In genomic region chr11:64723117-64723906, GRCh38 we compare ENCODE assay signal across 1 cellular context.
TF ChIP-seq lines count a peak whose summit lies in the region.

Gene NRXN2, minus strand, starts transcription at chr11:64723197. Its CDS starts 9,498 bp downstream, at chr11:64713699.

TF ChIP-seq in H1, 55 proteins besides CTCF, POLR2A, EP300 and RAD21 (continued from another document):
- peak; percentile 80 for TF ChIP-seq CHD2 (IDR thresholded peaks at IDR 0.05; ENCODE audit: low read length)
- TF ChIP-seq BCL11A (IDR thresholded peaks at IDR 0.05; ENCODE audit: low read depth in 2 of 2, low read length in 2 of 2) = no peak
- no peak for TF ChIP-seq JUN (IDR thresholded peaks at IDR 0.05; ENCODE audit: low read depth, low read length)
- TF ChIP-seq MAX (IDR thresholded peaks at IDR 0.05) = peak; percentile 11; the same call in 1 of the 2 replicates
- TF ChIP-seq SIN3A (conservative IDR thresholded peaks at IDR 0.05 in 1 of 2, IDR thresholded peaks at IDR 0.05 in 1 of 2; ENCODE audit: low read depth in 1 of 2, low read length in 2 of 2) = peak in 1 of 2 experiments; percentile 73; a peak in 2 of 4 replicates
- peak; percentile 55 for TF ChIP-seq SP2 (IDR thresholded peaks at IDR 0.05; ENCODE audit: low read length)
- peak; percentile 71 for TF ChIP-seq CREB1 (IDR thresholded peaks at IDR 0.05)
- peak; percentile 62; the same call in 1 of the 2 replicates for TF ChIP-seq BACH1 (IDR thresholded peaks at IDR 0.05; ENCODE audit: low read length)
- peak; percentile 43 for TF ChIP-seq TAF7 (optimal IDR thresholded peaks at IDR 0.05; ENCODE audit: borderline replicate concordance, low read depth, low read length)
- TF ChIP-seq GABPA (IDR thresholded peaks at IDR 0.05; ENCODE audit: borderline replicate concordance, insufficient read depth, low read length) = peak; percentile 65; the same call in 1 of the 2 replicates
- TF ChIP-seq SP1 (IDR thresholded peaks at IDR 0.05; ENCODE audit: low read depth, low read length) = peak; percentile 88
- TF ChIP-seq TBP (IDR thresholded peaks at IDR 0.05; ENCODE audit: low read depth, low read length) = peak; percentile 55; the same call in 1 of the 2 replicates
- peak; percentile 61 for TF ChIP-seq KDM4A (IDR thresholded peaks at IDR 0.05; ENCODE audit: low read depth, low read length, severe bottlenecking)
- peak; percentile 25; the same call in 1 of the 2 replicates for TF ChIP-seq YY1 (IDR thresholded peaks at IDR 0.05; ENCODE audit: low read depth, low read length)
- peak; percentile 27; the same call in 1 of the 2 replicates for TF ChIP-seq TAF1 (IDR thresholded peaks at IDR 0.05; ENCODE audit: low read depth, low read length)
TF ChIP-seq in H1: peak in this region for 15.
